In the genomic region with DNA sequence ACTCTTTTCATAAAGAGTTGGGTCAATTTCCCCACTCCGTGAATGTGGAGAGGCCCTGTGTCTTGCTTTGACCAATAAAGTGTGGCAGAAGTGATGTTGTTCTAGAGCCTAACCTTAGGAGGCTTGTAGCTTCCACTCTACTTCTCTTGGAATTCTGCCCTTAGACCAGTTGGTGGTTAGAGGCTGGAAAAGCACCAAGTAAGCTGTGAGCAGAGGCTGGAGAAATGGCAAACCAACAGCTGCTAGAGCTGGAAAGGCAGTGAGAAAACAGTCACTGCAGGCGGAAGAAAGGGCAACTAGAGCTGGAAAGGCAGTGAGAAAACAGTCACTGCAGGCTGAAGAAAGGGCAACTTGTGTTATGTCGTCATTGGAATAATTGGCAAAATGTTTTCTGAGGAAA, we compare ENCODE assay signal across 1 cellular context.
TF ChIP-seq lines count a peak whose summit lies in the region.

No MANE protein-coding gene starts in this region.

TF ChIP-seq in HepG2, 621 proteins besides CTCF, POLR2A, EP300 and RAD21 (continued from another document):
- no peak for TF ChIP-seq ZNF34 (CRISPR knock-in tag; IDR thresholded peaks at IDR 0.05; ENCODE audit: borderline replicate concordance)
TF ChIP-seq in HepG2: peak in this region for 2.
